8 cellular contexts compared by ENCODE assay signal in the genomic region with DNA sequence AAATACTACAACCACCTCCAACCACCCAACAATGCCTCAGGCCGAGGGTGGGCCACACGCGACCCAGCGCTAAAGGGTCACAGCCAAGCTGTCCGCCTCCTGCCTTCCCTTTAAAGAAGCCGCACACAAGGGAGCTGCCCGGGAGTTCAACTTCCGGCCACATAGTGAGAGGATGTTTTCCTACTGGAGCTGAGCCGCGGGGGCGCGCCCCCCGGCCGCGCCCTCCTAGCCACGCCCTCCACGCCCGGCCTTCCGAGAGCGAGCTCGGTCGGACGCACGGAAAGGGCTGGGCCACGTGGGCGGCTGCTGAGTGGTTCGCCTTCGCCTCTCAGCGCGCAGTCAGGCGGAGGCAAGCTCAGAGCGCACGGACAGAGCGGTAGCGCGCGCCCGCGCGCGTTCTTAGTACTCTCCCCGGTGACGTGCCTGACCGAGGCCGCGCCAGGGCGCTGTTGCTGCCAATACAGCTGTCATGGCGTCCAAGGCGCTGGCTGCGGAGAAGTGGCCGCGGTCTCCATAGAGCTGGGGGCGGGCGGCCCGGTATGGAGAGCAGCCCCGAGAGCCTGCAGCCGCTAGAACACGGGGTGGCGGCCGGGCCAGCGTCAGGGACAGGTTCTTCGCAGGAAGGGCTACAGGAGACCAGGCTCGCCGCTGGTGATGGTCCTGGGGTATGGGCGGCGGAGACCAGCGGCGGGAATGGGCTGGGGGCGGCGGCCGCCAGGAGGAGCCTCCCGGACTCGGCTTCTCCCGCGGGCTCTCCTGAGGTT. TPM values are rescaled to one million over a fixed set of nuclear protein-coding genes. Genes with fewer than 3 reads are reported as not detected.
A peak's percentile ranks its signal among the peaks of the same experiment; 100 is the strongest.
DNase-seq lines count a peak whose midpoint lies in the region; ATAC-seq and TF ChIP-seq lines count a peak whose summit lies in the region.

MINDY2 (plus strand) TSS at position 446 of the 764 bp plus-strand sequence; CDS start at position 540, 94 bp downstream.

- H3K4me3 ChIP-seq in BJ (ENCODE audit: low read depth, low read length) = peak within 1 kb of the TSS; percentile 90
- peak within 1 kb of the TSS; percentile 97 for H3K4me3 ChIP-seq in choroid plexus epithelial cell (ENCODE audit: low read depth, low read length)
- peak within 1 kb of the TSS; percentile 81 for H3K4me3 ChIP-seq in kidney epithelial cell (ENCODE audit: low read depth, low read length)

- no peaks in the 10 kb centered on the region for H3K9me3 Mint-ChIP-seq in activated CD4-positive, alpha-beta T cell treated with anti-CD3 and anti-CD28 coated beads for 36 hours (ENCODE audit: low read depth)

- POLR2A ChIA-PET in BJ (lab: Charles Lee) = interaction anchor here (0.5 to 1.5 kb wide), 7 partner anchors 21 to 550 kb away, joined by 3 to 27 read pairs (median 4); partner anchors contain the start of gene ADAM10
- POLR2A ChIA-PET in activated CD4-positive, alpha-beta T cell treated with anti-CD3 and anti-CD28 coated beads for 36 hours (lab: Charles Lee) = interaction anchor here (0.6 to 1.7 kb wide), 7 partner anchors 21 to 1802 kb away, joined by 4 to 42 read pairs (median 8); partner anchors contain the start of genes ADAM10 and SLTM

- H3K4me1 Mint-ChIP-seq in activated CD4-positive, alpha-beta T cell treated with anti-CD3 and anti-CD28 coated beads for 36 hours = peaks cover 12% of the 10 kb centered on the region

- ATAC-seq in HG03442 (IDR thresholded peaks at IDR 0.05; ENCODE audit: unreplicated experiment) = peak; percentile 88
- peak; percentile 96 for ATAC-seq in activated CD4-positive, alpha-beta T cell treated with anti-CD3 and anti-CD28 coated beads for 36 hours

- TF ChIP-seq CTCF in BJ (IDR thresholded peaks at IDR 0.05; ENCODE audit: insufficient read depth, low read depth, low read length) = peak; percentile 44; the same call in 1 of the 2 replicates
- peak; percentile 39 for TF ChIP-seq CTCF in choroid plexus epithelial cell (conservative IDR thresholded peaks at IDR 0.05; ENCODE audit: low read depth, low read length)
- peak; percentile 27 for TF ChIP-seq CTCF in kidney epithelial cell (IDR thresholded peaks at IDR 0.05; ENCODE audit: insufficient read depth, low read length, poor library complexity, severe bottlenecking)

- H3K4me3 Mint-ChIP-seq in activated CD4-positive, alpha-beta T cell treated with anti-CD3 and anti-CD28 coated beads for 36 hours = no peak within 1 kb of the TSS

- CTCF ChIA-PET in BJ (lab: Yijun Ruan, JAX) = interaction anchor here (0.8 to 2.3 kb wide), 7 partner anchors 13 to 549 kb away, joined by 3 to 13 read pairs (median 4); partner anchors contain the start of gene ADAM10
- CTCF ChIA-PET in activated CD4-positive, alpha-beta T cell treated with anti-CD3 and anti-CD28 coated beads for 36 hours (lab: Charles Lee) = interaction anchor here (0.6 to 2.9 kb wide), 18 partner anchors 9 to 555 kb away, joined by 3 to 25 read pairs (median 4); partner anchors contain the start of gene ADAM10

- DNase-seq in BJ (ENCODE audit: low read depth) = peak; percentile 94
- peak; percentile 89 for DNase-seq in GM19238 (ENCODE audit: insufficient read length, low spot score)
- peak; percentile 100 for DNase-seq in NCI-H524 (lab: John Stamatoyannopoulos, UW)
- DNase-seq in activated CD4-positive, alpha-beta T cell treated with anti-CD3 and anti-CD28 coated beads for 36 hours = peak; percentile 97
- DNase-seq in choroid plexus epithelial cell (ENCODE audit: low read depth) = peak; percentile 99
- peak; percentile 95 for DNase-seq in kidney epithelial cell (ENCODE audit: low read depth)
- peak; percentile 94 to 95 for DNase-seq in stimulated activated CD4-positive, alpha-beta T cell treated with anti-CD3 and anti-CD28 coated beads, Interleukin-15, amount 100 ng/mL, for 48 hours (ENCODE audit: low read depth in 2 of 2)

- H3K36me3 Mint-ChIP-seq in activated CD4-positive, alpha-beta T cell treated with anti-CD3 and anti-CD28 coated beads for 36 hours (ENCODE audit: low read depth) = no peaks in the 10 kb centered on the region

- intact Hi-C loops in activated CD4-positive, alpha-beta T cell treated with anti-CD3 and anti-CD28 coated beads for 36 hours (cut with DNase I, micrococcal nuclease) = loop anchor here (1.0 to 5.0 kb wide), 7 partner anchors 21 to 1064 kb away; partner anchors contain the start of genes SLTM (in 2 of the 2), ADAM10 (in 1 of the 2), POLR2M (in 1 of the 2) and RNF111 (in 1 of the 2)

- H3K27me3 ChIP-seq in BJ (ENCODE audit: control insufficient read depth, insufficient read depth, low read length) (no peaks in the 10 kb centered on the region), kidney epithelial cell (ENCODE audit: control insufficient read depth, insufficient read depth, low read length) (no peaks in the 10 kb centered on the region)

- H3K36me3 ChIP-seq in BJ (ENCODE audit: control insufficient read depth, insufficient read depth, low read length) = no peaks in the 10 kb centered on the region
- no peaks in the 10 kb centered on the region for H3K36me3 ChIP-seq in kidney epithelial cell (ENCODE audit: control insufficient read depth, insufficient read depth, low read length)

- no peaks in the 10 kb centered on the region for H3K27me3 Mint-ChIP-seq in activated CD4-positive, alpha-beta T cell treated with anti-CD3 and anti-CD28 coated beads for 36 hours

- H3K27ac Mint-ChIP-seq in activated CD4-positive, alpha-beta T cell treated with anti-CD3 and anti-CD28 coated beads for 36 hours = peak within 1 kb of the TSS; percentile 88

RNA-seq across cellular contexts. Expression of gene MINDY2, which starts in this region (rescaled TPM):
- polyA plus RNA-seq in BJ (2011; rRNA removed) = 7.8 and 12.8 TPM in 2 replicates
- 10.9 and 13.9 TPM in 2 replicates for polyA minus RNA-seq in BJ (2011; rRNA and poly(A)+ RNA removed)
- 1 to 10 TPM; 8.2 to 9.2 TPM for total RNA-seq in activated CD4-positive, alpha-beta T cell treated with anti-CD3 and anti-CD28 coated beads for 36 hours
- 21.8 and 25.7 TPM in 2 replicates for total RNA-seq in kidney epithelial cell

Comparison
In these comparisons a context has a peak if more than half of its experiments do, and no peak if none do; other contexts are left out.
1. Peak in every context shown above with its lines: DNase-seq, ATAC-seq and H3K4me3 ChIP-seq.